ENCODE assay signal across 15 cellular contexts in the genomic region with DNA sequence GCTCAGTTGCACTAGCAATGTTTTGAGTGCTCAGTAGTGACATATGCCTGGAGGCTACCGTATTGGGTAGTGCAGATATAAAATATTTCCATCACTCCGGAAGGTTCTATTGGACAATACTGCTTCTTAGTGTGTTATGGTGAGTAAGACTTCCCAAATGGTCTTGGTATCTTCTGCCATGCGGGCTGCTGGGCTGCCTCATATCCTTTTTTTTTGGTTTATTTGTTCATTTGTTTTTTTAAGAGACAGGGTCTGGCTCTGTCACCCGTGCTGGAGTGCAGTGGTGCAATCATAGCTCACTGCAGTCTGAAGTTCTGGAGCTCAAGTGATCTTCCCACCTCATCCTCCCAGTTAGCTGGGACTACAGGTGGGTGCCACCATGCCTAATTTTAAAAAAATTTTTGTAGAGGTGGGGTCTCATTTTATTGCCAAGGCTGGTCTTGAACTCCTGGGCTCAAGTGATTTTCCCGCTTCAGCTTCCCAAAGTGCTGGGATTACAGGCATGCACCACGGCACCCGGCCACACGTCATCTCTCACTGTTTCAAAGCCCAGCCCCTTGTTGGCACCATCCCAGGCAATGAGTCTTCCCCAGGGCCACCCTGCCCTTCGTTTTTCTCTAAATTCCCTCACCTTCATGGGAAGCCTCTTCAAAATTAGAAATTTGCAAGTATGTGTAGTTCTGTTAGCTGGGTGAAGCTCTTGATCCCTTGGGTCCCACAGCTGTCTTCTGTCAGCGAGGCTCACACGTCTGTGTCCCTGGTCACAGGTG.
DNase-seq lines count a peak whose midpoint lies in the region; ATAC-seq, FAIRE-seq and TF ChIP-seq lines count a peak whose summit lies in the region.
"Had no signal": no experiment of that assay in that cellular context is flagged by ENCODE, and none has a peak within 500 bp of the region (broad histone marks: within the 10 kb centered on the region; RNA-seq: fewer than 3 reads in every experiment).

No MANE protein-coding gene starts in this region.

- peaks cover 41% of the 10 kb centered on the region for H3K4me1 ChIP-seq in ACC112 (ENCODE audit: control insufficient read depth, insufficient read depth, low read length, unreplicated experiment)
- peaks cover 21% of the 10 kb centered on the region for H3K4me1 ChIP-seq in adipocyte (ENCODE audit: control insufficient read depth, insufficient read depth, low read length)
- no peaks in the 10 kb centered on the region for H3K4me1 ChIP-seq in gastroesophageal sphincter
- H3K4me1 ChIP-seq in small intestine (ENCODE audit: control insufficient read depth in 2 of 2, insufficient read depth in 1 of 2, low read depth in 1 of 2, low read length in 1 of 2) = no peaks in the 10 kb centered on the region
- H3K4me1 ChIP-seq: parathyroid adenoma, Peyer's patch, upper lobe of left lung had no signal

- H3K9ac ChIP-seq in adipocyte (ENCODE audit: low read length) = peak overlapping the region; percentile 60
- H3K9ac ChIP-seq: parathyroid adenoma had no signal

- H2AFZ ChIP-seq in ACC112 (ENCODE audit: low read length, unreplicated experiment) = peak overlapping the region; percentile 72
- H2AFZ ChIP-seq: parathyroid adenoma had no signal

- DNase-seq in HFF-Myc (ENCODE audit: extremely low read depth, low read depth) (peak; percentile 85), adipocyte (ENCODE audit: low read depth) (no peak), superior temporal gyrus (ENCODE audit: extremely low spot score) (no peak), small intestine (no peak), COR-L47 (lab: John Stamatoyannopoulos, UW) (no peak)
- DNase-seq: activated CD4-positive, alpha-beta memory T cell treated with anti-CD3 and anti-CD28 coated beads, Interleukin-2, amount 10 ng/mL, durations not matched to agents 7 days and 5 days; activated effector memory CD4-positive, alpha-beta T cell treated with Interleukin-2 at 50 U/mL for 16 hours; NCI-H1092; Peyer's patch had no signal

- WGBS in gastroesophageal sphincter (ENCODE audit: low coverage in 1 of 2), 2 donors = 56 to 66% methylated on average over 7 to 11 of the region's 11 CpGs
- WGBS in small intestine, 3 donors = 75 to 81% (median 81%) methylated on average over 11 of the region's 11 CpGs

- peak overlapping the region; percentile 98 for H3K27ac ChIP-seq in ACC112 (ENCODE audit: low read depth, low read length)
- peak overlapping the region in 2 of 4 donors; percentile 40 to 43 for H3K27ac ChIP-seq in gastroesophageal sphincter
- H3K27ac ChIP-seq in small intestine (ENCODE audit: low read depth in 1 of 2, low read length in 1 of 2) = no peak overlapping the region
- H3K27ac ChIP-seq: cardiac muscle cell, parathyroid adenoma, Peyer's patch, upper lobe of left lung had no signal

- no peak for TF ChIP-seq EP300 in gastroesophageal sphincter (IDR thresholded peaks at IDR 0.05)

- H3K79me2 ChIP-seq in ACC112 (ENCODE audit: control insufficient read depth, insufficient read depth, low read length, unreplicated experiment) = no peaks in the 10 kb centered on the region
- H3K79me2 ChIP-seq: parathyroid adenoma had no signal

- H3K4me3 ChIP-seq in ACC112 (ENCODE audit: low read depth, low read length) = peak overlapping the region; percentile 72
- H3K4me3 ChIP-seq in HFF-Myc (replicated peaks; ENCODE audit: low read depth, low read length) = peak overlapping the region; percentile 16; the same call in 1 of the 2 replicates
- peak overlapping the region; percentile 28 for H3K4me3 ChIP-seq in adipocyte (ENCODE audit: low read length)
- H3K4me3 ChIP-seq in gastroesophageal sphincter = no peak overlapping the region
- H3K4me3 ChIP-seq in small intestine (ENCODE audit: low read depth in 1 of 2, low read length in 2 of 2) = no peak overlapping the region
- H3K4me3 ChIP-seq: cardiac muscle cell, Peyer's patch, upper lobe of left lung had no signal

- no peaks in the 10 kb centered on the region for H3K9me3 ChIP-seq in adipocyte (ENCODE audit: control insufficient read depth, low read length)
- no peaks in the 10 kb centered on the region for H3K9me3 ChIP-seq in gastroesophageal sphincter
- no peaks in the 10 kb centered on the region for H3K9me3 ChIP-seq in small intestine (ENCODE audit: control insufficient read depth, low read depth)
- H3K9me3 ChIP-seq: Peyer's patch, upper lobe of left lung had no signal

- TF ChIP-seq CTCF in HFF-Myc (IDR thresholded peaks at IDR 0.05; ENCODE audit: low read depth, low read length, missing control alignments) (no peak), gastroesophageal sphincter (IDR thresholded peaks at IDR 0.05) (no peak)

- no peak for TF ChIP-seq POLR2A in gastroesophageal sphincter (IDR thresholded peaks at IDR 0.05)

- H3K27me3 ChIP-seq in ACC112 (ENCODE audit: insufficient read depth, low read length) (no peaks in the 10 kb centered on the region), adipocyte (replicated peaks; ENCODE audit: control insufficient read depth, insufficient read depth, low read length) (no peaks in the 10 kb centered on the region), gastroesophageal sphincter (peaks cover 21% of the 10 kb centered on the region), small intestine (ENCODE audit: control insufficient read depth in 2 of 2, insufficient read depth in 2 of 2, low read length in 2 of 2) (no peaks in the 10 kb centered on the region)
- H3K27me3 ChIP-seq: cardiac muscle cell, Peyer's patch, upper lobe of left lung had no signal

- ATAC-seq in gastroesophageal sphincter (peak; percentile 26), HG03095 (IDR thresholded peaks at IDR 0.05; ENCODE audit: unreplicated experiment) (no peak)

- no peak for FAIRE-seq in small intestine (lab: Jason Lieb, UNC)

- H3K36me3 ChIP-seq in ACC112 (ENCODE audit: insufficient read depth, low read length) (no peaks in the 10 kb centered on the region), adipocyte (ENCODE audit: control insufficient read depth, insufficient read depth, low read length, severe bottlenecking) (no peaks in the 10 kb centered on the region), gastroesophageal sphincter (no peaks in the 10 kb centered on the region), small intestine (ENCODE audit: control insufficient read depth in 2 of 2, insufficient read depth in 2 of 2, low read length in 2 of 2) (no peaks in the 10 kb centered on the region)
- H3K36me3 ChIP-seq: cardiac muscle cell, Peyer's patch, upper lobe of left lung had no signal

Comparison
In these comparisons a context has a peak if more than half of its experiments do, and no peak if none do; other contexts are left out.
1. H3K4me3 ChIP-seq: peak in ACC112 (single experiment), HFF-Myc (single experiment) and adipocyte (single experiment); none in gastroesophageal sphincter (0 of 2) and small intestine (0 of 2).